Comparison of ENCODE assay signal across 8 cellular contexts in genomic region chr17:41547921-41548843, GRCh38. TPM values are rescaled to one million over a fixed set of nuclear protein-coding genes. Genes with fewer than 3 reads are reported as not detected.
DNase-seq lines count a peak whose midpoint lies in the region; ATAC-seq and TF ChIP-seq lines count a peak whose summit lies in the region.

No MANE protein-coding gene starts in this region.

- ATAC-seq in GM18502 (IDR thresholded peaks at IDR 0.05; ENCODE audit: poor library complexity, unreplicated experiment) = no peak

- no peak overlapping the region for H3K27ac Mint-ChIP-seq in activated CD4-positive, alpha-beta memory T cell treated with anti-CD3 and anti-CD28 coated beads, Interleukin-2, amount 10 ng/mL, durations not matched to agents 7 days and 5 days
- H3K27ac Mint-ChIP-seq in neural crest cell (ENCODE audit: unreplicated experiment) = peak overlapping the region; percentile 86

- POLR2A ChIA-PET in BJ (lab: Charles Lee) = interaction anchor here (0.5 to 1.6 kb wide), 7 partner anchors 9 to 1127 kb away, joined by 3 to 12 read pairs (median 4); no protein-coding TSS in a partner anchor
- POLR2A ChIA-PET in activated CD4-positive, alpha-beta memory T cell treated with anti-CD3 and anti-CD28 coated beads, Interleukin-2, amount 10 ng/mL, durations not matched to agents 7 days and 5 days (lab: Charles Lee) = interaction anchor here (1.4 to 2.7 kb wide), 3 partner anchors 117 to 730 kb away, joined by 4 to 13 read pairs (median 6); partner anchors contain the start of gene EIF1

- no peaks in the 10 kb centered on the region for H3K36me3 ChIP-seq in BJ (ENCODE audit: control insufficient read depth, insufficient read depth, low read length)

- peaks cover 7% of the 10 kb centered on the region for H3K27me3 Mint-ChIP-seq in activated CD4-positive, alpha-beta memory T cell treated with anti-CD3 and anti-CD28 coated beads, Interleukin-2, amount 10 ng/mL, durations not matched to agents 7 days and 5 days
- no peaks in the 10 kb centered on the region for H3K27me3 Mint-ChIP-seq in neural crest cell (ENCODE audit: low read depth)

- peaks cover 4% of the 10 kb centered on the region for H3K9me3 Mint-ChIP-seq in activated CD4-positive, alpha-beta memory T cell treated with anti-CD3 and anti-CD28 coated beads, Interleukin-2, amount 10 ng/mL, durations not matched to agents 7 days and 5 days
- peaks cover 3% of the 10 kb centered on the region for H3K9me3 Mint-ChIP-seq in neural crest cell

- H3K4me1 Mint-ChIP-seq in activated CD4-positive, alpha-beta memory T cell treated with anti-CD3 and anti-CD28 coated beads, Interleukin-2, amount 10 ng/mL, durations not matched to agents 7 days and 5 days = peaks cover 21% of the 10 kb centered on the region
- peaks cover 36% of the 10 kb centered on the region for H3K4me1 Mint-ChIP-seq in neural crest cell

- peak overlapping the region; percentile 97 for H3K27ac ChIP-seq in epithelial cell of prostate

- peak; percentile 92 for DNase-seq in BJ (ENCODE audit: low read depth)
- peak; percentile 32 for DNase-seq in KBM-7
- peak; percentile 64 for DNase-seq in activated CD4-positive, alpha-beta memory T cell treated with anti-CD3 and anti-CD28 coated beads, Interleukin-2, amount 10 ng/mL, durations not matched to agents 7 days and 5 days
- DNase-seq in epithelial cell of prostate (ENCODE audit: low read depth, low spot score) = peak; percentile 97
- DNase-seq in neural crest cell (ENCODE audit: low read depth, low spot score) = no peak
- peak; percentile 27 for DNase-seq in superior temporal gyrus (ENCODE audit: extremely low spot score)
- no peak for DNase-seq in DMS79 treated with DMSO at 0.1 percent for 48 hours (lab: John Stamatoyannopoulos, UW)

- no peak for TF ChIP-seq CTCF in BJ (IDR thresholded peaks at IDR 0.05; ENCODE audit: insufficient read depth, low read depth, low read length)
- TF ChIP-seq CTCF in neural crest cell (conservative IDR thresholded peaks at IDR 0.05) = no peak

- no peak overlapping the region for H3K4me3 Mint-ChIP-seq in activated CD4-positive, alpha-beta memory T cell treated with anti-CD3 and anti-CD28 coated beads, Interleukin-2, amount 10 ng/mL, durations not matched to agents 7 days and 5 days
- H3K4me3 Mint-ChIP-seq in neural crest cell = no peak overlapping the region

- H3K36me3 Mint-ChIP-seq in activated CD4-positive, alpha-beta memory T cell treated with anti-CD3 and anti-CD28 coated beads, Interleukin-2, amount 10 ng/mL, durations not matched to agents 7 days and 5 days (ENCODE audit: low read depth) = no peaks in the 10 kb centered on the region
- H3K36me3 Mint-ChIP-seq in neural crest cell (ENCODE audit: low read depth) = no peaks in the 10 kb centered on the region

- CTCF ChIA-PET in BJ (lab: Yijun Ruan, JAX) = interaction anchor here (0.7 to 14.4 kb wide), 72 partner anchors 7 to 933 kb away, joined by 3 to 343 read pairs (median 5); partner anchors contain the start of genes EIF1, KRT19, KRT20 and KRT32
- CTCF ChIA-PET in activated CD4-positive, alpha-beta memory T cell treated with anti-CD3 and anti-CD28 coated beads, Interleukin-2, amount 10 ng/mL, durations not matched to agents 7 days and 5 days (lab: Charles Lee) = interaction anchor here (0.7 to 9.2 kb wide), 45 partner anchors 8 to 902 kb away, joined by 3 to 184 read pairs (median 5); partner anchors contain the start of genes EIF1 and KRT9

- no peaks in the 10 kb centered on the region for H3K27me3 ChIP-seq in BJ (ENCODE audit: control insufficient read depth, insufficient read depth, low read length)

- H3K4me3 ChIP-seq in BJ (ENCODE audit: low read depth, low read length) = no peak overlapping the region

- in situ Hi-C loops in KBM-7 (cut with MboI; ENCODE audit: low pct_unique_long_range_greater_than_20kb, low sequenced_read_pairs) = no loop called here

RNA-seq across cellular contexts. Expression of gene KRT19, which starts 20.1 kb away (rescaled TPM):
- 182 and 230 TPM in 2 replicates for polyA plus RNA-seq in BJ (2011; rRNA removed)
- polyA minus RNA-seq in BJ (2011; rRNA and poly(A)+ RNA removed) = 123 and 176 TPM in 2 replicates
- total RNA-seq in activated CD4-positive, alpha-beta memory T cell treated with anti-CD3 and anti-CD28 coated beads, Interleukin-2, amount 10 ng/mL, durations not matched to agents 7 days and 5 days = not detected
- total RNA-seq in neural crest cell = 0.35 and 0.80 TPM in 2 replicates

RNA-seq across cellular contexts. Expression of gene KRT9, which starts 23.7 kb away (rescaled TPM):
- 0.04 TPM in 1 of 2 replicates, not detected in the other for polyA plus RNA-seq in BJ (2011; rRNA removed)
- not detected in 2 replicates for polyA minus RNA-seq in BJ (2011; rRNA and poly(A)+ RNA removed)
- not detected for total RNA-seq in activated CD4-positive, alpha-beta memory T cell treated with anti-CD3 and anti-CD28 coated beads, Interleukin-2, amount 10 ng/mL, durations not matched to agents 7 days and 5 days
- total RNA-seq in neural crest cell = not detected in 2 replicates

RNA-seq across cellular contexts. Expression of gene KRT15, which starts 29.5 kb away (rescaled TPM):
- 2.0 and 2.7 TPM in 2 replicates for polyA plus RNA-seq in BJ (2011; rRNA removed)
- 0.52 and 1.1 TPM in 2 replicates for polyA minus RNA-seq in BJ (2011; rRNA and poly(A)+ RNA removed)
- total RNA-seq in activated CD4-positive, alpha-beta memory T cell treated with anti-CD3 and anti-CD28 coated beads, Interleukin-2, amount 10 ng/mL, durations not matched to agents 7 days and 5 days = not detected
- not detected in 2 replicates for total RNA-seq in neural crest cell

RNA-seq across cellular contexts. Expression of gene KRT14, which starts 38.5 kb away (rescaled TPM):
- 0.06 and 0.11 TPM in 2 replicates for polyA plus RNA-seq in BJ (2011; rRNA removed)
- polyA minus RNA-seq in BJ (2011; rRNA and poly(A)+ RNA removed) = 0.15 and 0.43 TPM in 2 replicates
- not detected for total RNA-seq in activated CD4-positive, alpha-beta memory T cell treated with anti-CD3 and anti-CD28 coated beads, Interleukin-2, amount 10 ng/mL, durations not matched to agents 7 days and 5 days
- not detected in 2 replicates for total RNA-seq in neural crest cell

RNA-seq across cellular contexts. Expression of gene KRT13, which starts 42.8 kb away (rescaled TPM):
- polyA plus RNA-seq in BJ (2011; rRNA removed) = 0.17 and 0.27 TPM in 2 replicates
- not detected in 2 replicates for polyA minus RNA-seq in BJ (2011; rRNA and poly(A)+ RNA removed)
- not detected for total RNA-seq in activated CD4-positive, alpha-beta memory T cell treated with anti-CD3 and anti-CD28 coated beads, Interleukin-2, amount 10 ng/mL, durations not matched to agents 7 days and 5 days
- total RNA-seq in neural crest cell = not detected in 2 replicates

Comparison
In these comparisons a context has a peak if more than half of its experiments do, and no peak if none do; other contexts are left out.
1. DNase-seq: peak in BJ (single experiment), KBM-7 (single experiment), activated CD4-positive, alpha-beta memory T cell treated with anti-CD3 and anti-CD28 coated beads, Interleukin-2, amount 10 ng/mL, durations not matched to agents 7 days and 5 days (single experiment), epithelial cell of prostate (single experiment) and superior temporal gyrus (single experiment); none in neural crest cell (single experiment) and DMS79 treated with DMSO at 0.1 percent for 48 hours (single experiment).